8 cellular contexts compared by ENCODE assay signal in genomic region chr12:1690578-1691122, GRCh38. TPM values are rescaled to one million over a fixed set of nuclear protein-coding genes. Genes with fewer than 3 reads are reported as not detected.
DNase-seq lines count a peak whose midpoint lies in the region; ATAC-seq and TF ChIP-seq lines count a peak whose summit lies in the region.

TSS of gene ADIPOR2 (plus strand) at chr12:1691070. CDS start at chr12:1754344, 63,274 bp downstream.

- TF ChIP-seq CTCF in AG04450 (IDR thresholded peaks at IDR 0.05; ENCODE audit: low read depth, low read length): no peak
- no peak for TF ChIP-seq CTCF in WERI-Rb-1 (IDR thresholded peaks at IDR 0.05; ENCODE audit: low read depth, low read length)
- TF ChIP-seq CTCF in breast epithelium (IDR thresholded peaks at IDR 0.05): no peak

- H3K36me3 ChIP-seq in WERI-Rb-1 (peaks cover 21% of the 10 kb centered on the region), breast epithelium (no peaks in the 10 kb centered on the region), iPS-20b (ENCODE audit: insufficient read depth, low read depth, low read length) (no peaks in the 10 kb centered on the region; the same call in 1 of the 2 replicates)

- intact Hi-C loops in breast epithelium (cut with DNase I; ENCODE audit: low total_unique reads): no loop called here

- POLR2A ChIA-PET in AG04450 (lab: Yijun Ruan, JAX): interaction anchor here (1.5 kb wide), 3 partner anchors 29 to 100 kb away, joined by 3 to 11 read pairs (median 5); no protein-coding TSS in a partner anchor

- CTCF ChIA-PET in AG04450 (lab: Charles Lee): interaction anchor here (0.6 to 1.3 kb wide), 4 partner anchors 37 to 249 kb away, joined by 3 read pairs; no protein-coding TSS in a partner anchor

- H3K9ac ChIP-seq in iPS-20b (ENCODE audit: low read depth, low read length): peak within 1 kb of the TSS; percentile 95

- no peaks in the 10 kb centered on the region; the same call in 1 of the 2 replicates for H3K9me3 ChIP-seq in AG04450 (ENCODE audit: control insufficient read depth, insufficient read depth, low read length)
- H3K9me3 ChIP-seq in WERI-Rb-1 (ENCODE audit: severe bottlenecking): no peaks in the 10 kb centered on the region
- no peaks in the 10 kb centered on the region for H3K9me3 ChIP-seq in breast epithelium
- H3K9me3 ChIP-seq in iPS-20b (ENCODE audit: insufficient read depth, low read depth, low read length): no peaks in the 10 kb centered on the region

- H3K4me1 ChIP-seq in breast epithelium (no peaks in the 10 kb centered on the region), iPS-20b (ENCODE audit: insufficient read depth, low read length) (peaks cover 7% of the 10 kb centered on the region)

- H3K4me3 ChIP-seq in AG04450 (ENCODE audit: low read depth, low read length) (peak within 1 kb of the TSS; percentile 86), WERI-Rb-1 (ENCODE audit: low read depth, low read length) (peak within 1 kb of the TSS; percentile 98), breast epithelium (peak within 1 kb of the TSS; percentile 80 to 94 (median 93)), iPS-20b (ENCODE audit: low read length) (peak within 1 kb of the TSS; percentile 99), skin epidermis (peak within 1 kb of the TSS; percentile 72 to 100 (median 97))

- DNase-seq in AG04450 (ENCODE audit: low read depth, low spot score): peak; percentile 93
- peak; percentile 85 for DNase-seq in NCI-H2227 (lab: John Stamatoyannopoulos, UW; ENCODE audit: unreplicated experiment)
- peak; percentile 96 for DNase-seq in WERI-Rb-1
- DNase-seq in breast epithelium (ENCODE audit: low spot score in 2 of 2): peak; percentile 93

- H3K27ac ChIP-seq in AG04450 (ENCODE audit: low read depth, low read length) (peak within 1 kb of the TSS; percentile 87), WERI-Rb-1 (peak within 1 kb of the TSS; percentile 91), breast epithelium (peak within 1 kb of the TSS; percentile 93 to 94), iPS-20b (ENCODE audit: low read length) (peak within 1 kb of the TSS; percentile 74), skin epidermis (peak within 1 kb of the TSS; percentile 79 to 100 (median 95))

- peaks cover 3% of the 10 kb centered on the region for H3K27me3 ChIP-seq in AG04450 (ENCODE audit: control insufficient read depth, insufficient read depth, low read length)
- H3K27me3 ChIP-seq in WERI-Rb-1 (ENCODE audit: insufficient read depth, low read depth, severe bottlenecking): no peaks in the 10 kb centered on the region
- H3K27me3 ChIP-seq in breast epithelium: no peaks in the 10 kb centered on the region
- H3K27me3 ChIP-seq in iPS-20b (ENCODE audit: insufficient read depth, low read length): no peaks in the 10 kb centered on the region

- TF ChIP-seq POLR2A in breast epithelium (IDR thresholded peaks at IDR 0.05): no peak

- ATAC-seq in GM18907 (IDR thresholded peaks at IDR 0.05; ENCODE audit: unreplicated experiment) (peak; percentile 93), HG03139 (IDR thresholded peaks at IDR 0.05; ENCODE audit: unreplicated experiment) (peak; percentile 90)

RNA-seq across cellular contexts. Expression of gene ADIPOR2, which starts in this region (rescaled TPM):
- 37.9 and 39.5 TPM in 2 replicates for polyA plus RNA-seq in AG04450 (2011; rRNA removed)
- polyA minus RNA-seq in AG04450 (2011; rRNA and poly(A)+ RNA removed): 24.0 and 31.4 TPM in 2 replicates
- total RNA-seq in breast epithelium: 10 to 100 TPM; 44.3 to 58.2 (median 48.8) TPM

Comparison
In these comparisons a context has a peak if more than half of its experiments do, and no peak if none do; other contexts are left out.
1. Peak in every context shown above with its lines: DNase-seq, ATAC-seq, H3K4me3 ChIP-seq and H3K27ac ChIP-seq.